ENCODE assay signal across 8 cellular contexts in genomic region chr2:238231251-238231793, GRCh38. TPM values are rescaled to one million over a fixed set of nuclear protein-coding genes. Genes with fewer than 3 reads are reported as not detected.
DNase-seq lines count a peak whose midpoint lies in the region; ATAC-seq lines count a peak whose summit lies in the region.

No MANE protein-coding gene starts in this region.

- peak overlapping the region; percentile 23 to 41 for H3K4me3 ChIP-seq in esophagus (ENCODE audit: low read depth in 1 of 2, low read length in 2 of 2)
- H3K4me3 ChIP-seq in muscle layer of colon (ENCODE audit: low read depth in 1 of 2, low read length in 2 of 2), result peak overlapping the region; percentile 17 to 55

- H3K27ac ChIP-seq in esophagus (ENCODE audit: low read depth in 2 of 2, low read length in 1 of 2) (no peak overlapping the region), muscle layer of colon (ENCODE audit: low read depth, low read length) (peak overlapping the region; percentile 27)

- H3K27me3 ChIP-seq in esophagus (ENCODE audit: control insufficient read depth in 1 of 2, insufficient read depth in 2 of 2, low read length in 2 of 2), result no peaks in the 10 kb centered on the region
- no peaks in the 10 kb centered on the region for H3K27me3 ChIP-seq in muscle layer of colon (ENCODE audit: control insufficient read depth in 1 of 2, insufficient read depth in 2 of 2, low read length in 2 of 2)

- 6 to 26% methylated on average over 46 of the region's 46 CpGs for WGBS in esophagus, 2 donors

- peak overlapping the region; percentile 21 for H3K9ac ChIP-seq in muscle layer of colon (ENCODE audit: low read length)

- H3K36me3 ChIP-seq in esophagus (ENCODE audit: control insufficient read depth in 2 of 2, insufficient read depth in 2 of 2, low read length in 1 of 2) (no peaks in the 10 kb centered on the region), muscle layer of colon (ENCODE audit: insufficient read depth, low read length) (no peaks in the 10 kb centered on the region)

- DNase-seq in HK-2 (ENCODE audit: unreplicated experiment) (peak; percentile 48), activated T-cell treated with anti-CD3 and anti-CD28 coated beads for 1 hour (ENCODE audit: low read depth) (peak; percentile 69), NCI-H2107 treated with DMSO at 0.1 percent for 48 hours (lab: John Stamatoyannopoulos, UW; ENCODE audit: unreplicated experiment) (no peak)
- DNase-seq in stimulated activated CD8-positive, alpha-beta memory T cell treated with anti-CD3 and anti-CD28 coated beads, Interleukin-2, amount 100 ng/mL, for 48 hours (ENCODE audit: low read depth in 2 of 2), result peak; percentile 54 to 63

- H3K9me3 ChIP-seq in esophagus (ENCODE audit: control insufficient read depth in 2 of 2, insufficient read depth in 1 of 2, low read depth in 1 of 2, low read length in 1 of 2), result no peaks in the 10 kb centered on the region
- H3K9me3 ChIP-seq in muscle layer of colon (ENCODE audit: low read length), result no peaks in the 10 kb centered on the region

- ATAC-seq in GM18498 (IDR thresholded peaks at IDR 0.05; ENCODE audit: unreplicated experiment), result peak; percentile 62
- ATAC-seq in HG03439 (IDR thresholded peaks at IDR 0.05; ENCODE audit: unreplicated experiment), result no peak

- H3K4me1 ChIP-seq in esophagus (ENCODE audit: control insufficient read depth in 2 of 2, insufficient read depth in 2 of 2, low read length in 1 of 2) (peaks cover 3 to 4% of the 10 kb centered on the region in 2 donors), muscle layer of colon (ENCODE audit: insufficient read depth, low read length) (peaks cover 47% of the 10 kb centered on the region)

RNA-seq across cellular contexts. Expression of gene HES6, which starts 8.5 kb away (rescaled TPM):
- 1 to 10 TPM; 2.5 to 3.0 TPM for polyA plus RNA-seq in esophagus

RNA-seq across cellular contexts. Expression of gene ILKAP, which starts 27.8 kb away (rescaled TPM):
- polyA plus RNA-seq in esophagus, result 10 to 100 TPM; 36.7 to 41.4 TPM

RNA-seq across cellular contexts. Expression of gene PER2, which starts 57.1 kb away (rescaled TPM):
- 10 to 100 TPM in 1 of 2 donors, 1 to 10 TPM in 1; 4.9 to 12.6 TPM for polyA plus RNA-seq in esophagus
